Comparison of ENCODE assay signal across 8 cellular contexts in genomic region chr3:12686096-12686495, GRCh38.
"Had no signal": no experiment of that assay in that cellular context is flagged by ENCODE, and none has a peak within 500 bp of the region (broad histone marks: within the 10 kb centered on the region; RNA-seq: fewer than 3 reads in every experiment).

No MANE protein-coding gene starts in this region.

- H3K36me3 ChIP-seq: HAP-1 had no signal

- H3K4me3 ChIP-seq: GM23248, HAP-1 had no signal

- H3K27ac ChIP-seq: GM23248 had no signal

- H3K9me3 ChIP-seq: HAP-1 had no signal

- H3K4me1 ChIP-seq: HAP-1 had no signal

- DNase-seq: GM23248, GOT3, H7, HFFc6, KG1 had no signal

- H3K9ac ChIP-seq: GM23248 had no signal

- H2AFZ ChIP-seq: GM23248 had no signal

- FAIRE-seq: HTR-8/SVneo had no signal

- ATAC-seq: HCT116 had no signal
